Comparison of ENCODE assay signal across 1 cellular context in the genomic region with DNA sequence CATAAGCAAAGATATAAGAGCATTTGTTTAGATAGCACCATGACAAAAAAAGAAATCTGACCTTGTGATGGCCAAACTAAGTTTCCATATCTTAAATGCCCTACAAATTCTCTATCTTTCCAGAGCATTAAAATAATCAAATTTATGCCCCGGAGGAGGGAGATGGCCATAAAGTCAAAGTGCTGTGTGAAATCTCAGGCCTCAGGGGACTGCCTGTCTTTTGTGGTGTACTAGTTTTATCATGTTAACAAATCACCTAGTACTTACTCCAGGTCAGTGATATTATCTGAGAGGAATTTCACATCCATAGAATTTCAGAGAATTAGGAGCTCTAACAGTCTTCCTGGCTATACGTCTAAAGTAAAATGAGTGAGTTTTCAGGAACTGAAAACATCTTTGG.
TF ChIP-seq lines count a peak whose summit lies in the region.

No MANE protein-coding gene starts in this region.

TF ChIP-seq in SK-N-SH, 30 proteins besides CTCF, POLR2A, EP300 and RAD21 (continued from another document):
- no peak for TF ChIP-seq NRF1 (IDR thresholded peaks at IDR 0.05; ENCODE audit: low read depth, low read length)
TF ChIP-seq in SK-N-SH: peak in this region for 3.
